Comparison of ENCODE assay signal across 2 cellular contexts in the genomic region with DNA sequence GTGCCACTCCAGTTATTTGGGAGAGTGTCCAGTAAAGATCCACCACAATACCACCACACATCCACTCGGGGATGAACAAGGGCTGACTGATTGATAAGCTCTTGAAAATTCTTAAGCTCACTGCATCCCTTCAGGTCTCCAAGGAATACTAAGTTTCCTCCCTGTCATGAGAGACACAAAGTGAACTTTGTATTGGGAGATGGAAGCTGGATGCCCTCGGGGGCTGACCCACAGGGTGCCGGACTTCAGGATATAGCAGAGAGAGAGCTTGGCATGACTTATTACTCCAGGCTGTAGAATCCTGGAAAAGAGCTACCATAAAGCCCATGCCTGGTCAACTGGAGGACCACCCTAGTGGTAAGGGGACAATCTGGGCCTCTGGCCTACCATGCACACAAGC. TPM values are rescaled to one million over a fixed set of nuclear protein-coding genes. Genes with fewer than 3 reads are reported as not detected.
"Had no signal": no experiment of that assay in that cellular context is flagged by ENCODE, and none has a peak within 500 bp of the region (broad histone marks: within the 10 kb centered on the region; RNA-seq: fewer than 3 reads in every experiment).

No MANE protein-coding gene starts in this region.

RNA-seq across cellular contexts. Expression of a gene that starts 15.5 kb away (rescaled TPM):
- total RNA-seq: GM12878 had no signal

RNA-seq across cellular contexts. Expression of a gene that starts 50.0 kb away (rescaled TPM):
- total RNA-seq: G401, GM12878 had no signal
- polyA plus RNA-seq: GM12878 had no signal
